Comparison of ENCODE assay signal across 4 cellular contexts in genomic region chr5:136147632-136148031, GRCh38. TPM values are rescaled to one million over a fixed set of nuclear protein-coding genes. Genes with fewer than 3 reads are reported as not detected.
"Had no signal": no experiment of that assay in that cellular context is flagged by ENCODE, and none has a peak within 500 bp of the region (broad histone marks: within the 10 kb centered on the region; RNA-seq: fewer than 3 reads in every experiment).

No MANE protein-coding gene starts in this region.

- H3K4me3 ChIP-seq: GM12878 had no signal

- DNase-seq: GDM1, GF-D8 had no signal

RNA-seq across cellular contexts. Expression of gene SMIM32, which starts 45.3 kb away (rescaled TPM):
- total RNA-seq: G401, GM12878 had no signal
